Comparison of ENCODE assay signal across 8 cellular contexts in genomic region chr3:43769471-43770425, GRCh38.
DNase-seq lines count a peak whose midpoint lies in the region; ATAC-seq and TF ChIP-seq lines count a peak whose summit lies in the region.

No MANE protein-coding gene starts in this region.

- no peak overlapping the region for H3K27ac Mint-ChIP-seq in T-helper 2 cell treated with Interferon-gamma antibody and Interleukin-4, amounts not matched to agents 5 μg/mL and 100 μg/mL, for 36 hours

- H3K4me3 ChIP-seq in ascending aorta (peak overlapping the region; percentile 6 to 48), right atrium auricular region (peak overlapping the region; percentile 14 to 39), psoas muscle (peak overlapping the region; percentile 54), urinary bladder (ENCODE audit: low read depth, low read length) (no peak overlapping the region)

- WGBS in psoas muscle, 3 donors: 8 to 10% (median 10%) methylated on average over 26 to 27 of the region's 27 CpGs
- 14% methylated on average over 27 of the region's 27 CpGs for WGBS in urinary bladder

- H3K4me3 Mint-ChIP-seq in T-helper 2 cell treated with Interferon-gamma antibody and Interleukin-4, amounts not matched to agents 5 μg/mL and 100 μg/mL, for 36 hours: peak overlapping the region; percentile 10

- intact Hi-C loops in ascending aorta (cut with DNase I): loop anchor here (1.0 to 10.0 kb wide), 11 partner anchors 36 to 482 kb away; partner anchors contain the start of genes ANO10 and SNRK
- intact Hi-C loops in psoas muscle (cut with DNase I): loop anchor here (2.0 to 10.0 kb wide), 3 partner anchors 79 to 428 kb away; partner anchors contain the start of gene ABHD5 (in 1 of the 2)

- peak overlapping the region; percentile 92 to 94 for H3K27ac ChIP-seq in ascending aorta
- peak overlapping the region; percentile 94 to 99 for H3K27ac ChIP-seq in right atrium auricular region
- peak overlapping the region; percentile 82 for H3K27ac ChIP-seq in psoas muscle
- H3K27ac ChIP-seq in urinary bladder (ENCODE audit: low read depth): peak overlapping the region; percentile 76

- H3K27me3 Mint-ChIP-seq in T-helper 2 cell treated with Interferon-gamma antibody and Interleukin-4, amounts not matched to agents 5 μg/mL and 100 μg/mL, for 36 hours (ENCODE audit: low read depth): peaks cover 14% of the 10 kb centered on the region

- ATAC-seq in psoas muscle: peak; percentile 77 to 86 (median 82)

- H3K36me3 ChIP-seq in ascending aorta (no peaks in the 10 kb centered on the region), right atrium auricular region (no peaks in the 10 kb centered on the region), psoas muscle (ENCODE audit: insufficient read depth in 1 of 2, low read depth in 1 of 2) (no peaks in the 10 kb centered on the region), urinary bladder (ENCODE audit: insufficient read depth) (no peaks in the 10 kb centered on the region)

- H3K9me3 Mint-ChIP-seq in T-helper 2 cell treated with Interferon-gamma antibody and Interleukin-4, amounts not matched to agents 5 μg/mL and 100 μg/mL, for 36 hours: no peaks in the 10 kb centered on the region

- peaks cover 9% of the 10 kb centered on the region for H3K4me1 Mint-ChIP-seq in T-helper 2 cell treated with Interferon-gamma antibody and Interleukin-4, amounts not matched to agents 5 μg/mL and 100 μg/mL, for 36 hours (ENCODE audit: low read depth)

- peaks cover 7 to 32% of the 10 kb centered on the region in 2 donors for H3K4me1 ChIP-seq in ascending aorta
- peaks cover 0 to 58% of the 10 kb centered on the region in 2 donors for H3K4me1 ChIP-seq in right atrium auricular region
- peaks cover 41% of the 10 kb centered on the region for H3K4me1 ChIP-seq in psoas muscle
- no peaks in the 10 kb centered on the region for H3K4me1 ChIP-seq in urinary bladder (ENCODE audit: insufficient read depth)

- DNase-seq in AG20443 (ENCODE audit: low spot score): peak; percentile 97
- peak; percentile 75 for DNase-seq in GM20000 (ENCODE audit: low spot score)
- DNase-seq in NCI-H146 treated with DMSO at 0.1 percent for 48 hours (lab: John Stamatoyannopoulos, UW; ENCODE audit: unreplicated experiment): peak; percentile 34
- peak; percentile 52 for DNase-seq in T-helper 2 cell treated with Interferon-gamma antibody and Interleukin-4, amounts not matched to agents 5 μg/mL and 100 μg/mL, for 36 hours (ENCODE audit: low spot score)
- DNase-seq in ascending aorta (ENCODE audit: low spot score in 2 of 2): peak; percentile 91 to 99
- peak; percentile 99 for DNase-seq in right atrium auricular region (ENCODE audit: low spot score)
- peak; percentile 96 to 98 for DNase-seq in psoas muscle

- H3K36me3 Mint-ChIP-seq in T-helper 2 cell treated with Interferon-gamma antibody and Interleukin-4, amounts not matched to agents 5 μg/mL and 100 μg/mL, for 36 hours (ENCODE audit: low read depth): no peaks in the 10 kb centered on the region

- H3K9me3 ChIP-seq in ascending aorta: no peaks in the 10 kb centered on the region
- H3K9me3 ChIP-seq in right atrium auricular region: no peaks in the 10 kb centered on the region
- H3K9me3 ChIP-seq in psoas muscle: no peaks in the 10 kb centered on the region

- H3K27me3 ChIP-seq in ascending aorta (no peaks in the 10 kb centered on the region), right atrium auricular region (no peaks in the 10 kb centered on the region), psoas muscle (ENCODE audit: insufficient read depth in 3 of 3, low read length in 2 of 3) (no peaks in the 10 kb centered on the region)

- TF ChIP-seq CTCF in GM20000 (IDR thresholded peaks at IDR 0.05; ENCODE audit: extremely low read depth, missing control alignments) (peak; percentile 87), ascending aorta (IDR thresholded peaks at IDR 0.05) (peak; percentile 89 to 91 (median 90)), right atrium auricular region (IDR thresholded peaks at IDR 0.05) (peak; percentile 88 to 95), psoas muscle (IDR thresholded peaks at IDR 0.05) (peak; percentile 92)

Comparison
In these comparisons a context has a peak if more than half of its experiments do, and no peak if none do; other contexts are left out.
1. DNase-seq: peak in every context shown above with its lines; median percentile 99 in right atrium auricular region; 97 in AG20443; 97 in psoas muscle; 95 in ascending aorta; 75 in GM20000; 52 in T-helper 2 cell treated with Interferon-gamma antibody and Interleukin-4, amounts not matched to agents 5 μg/mL and 100 μg/mL, for 36 hours; 34 in NCI-H146 treated with DMSO at 0.1 percent for 48 hours.